Comparison of ENCODE assay signal across 9 cellular contexts in the genomic region with DNA sequence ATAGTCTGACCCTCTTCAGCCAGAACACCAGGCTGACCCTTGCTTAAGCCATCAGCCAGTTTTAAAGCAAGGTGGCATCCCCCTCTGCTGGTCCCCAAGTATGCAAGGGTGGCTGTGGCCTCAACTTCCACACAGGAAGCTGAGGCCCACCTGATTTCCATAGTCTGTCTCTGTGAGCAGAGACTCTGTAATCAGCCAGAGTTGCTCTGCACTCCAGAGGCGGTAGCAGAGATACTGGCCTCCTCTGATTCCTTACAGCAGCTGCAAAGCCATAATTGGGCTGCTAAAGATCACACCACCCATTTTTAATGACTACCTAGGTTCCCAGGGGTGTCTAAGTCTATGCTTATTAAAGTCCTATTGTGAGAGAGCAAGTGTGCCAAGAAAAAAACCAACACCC. TPM values are rescaled to one million over a fixed set of nuclear protein-coding genes. Genes with fewer than 3 reads are reported as not detected.
DNase-seq lines count a peak whose midpoint lies in the region; ATAC-seq, FAIRE-seq and TF ChIP-seq lines count a peak whose summit lies in the region.
"Had no signal": no experiment of that assay in that cellular context is flagged by ENCODE, and none has a peak within 500 bp of the region (broad histone marks: within the 10 kb centered on the region; RNA-seq: fewer than 3 reads in every experiment).

No MANE protein-coding gene starts in this region.

- peak overlapping the region; percentile 92 for H3K4me2 ChIP-seq in KMS-11

- no peak overlapping the region for H3K27ac ChIP-seq in CD8-positive, alpha-beta memory T cell (ENCODE audit: low read depth, low read length)
- H3K27ac ChIP-seq in KMS-11 = 0 out of 2 replicates have a peak overlapping the region, but pooled peaks have one; percentile 98

- CTCF ChIA-PET in CD8-positive, alpha-beta memory T cell (lab: Charles Lee) = interaction anchor here (1.3 to 1.4 kb wide), 2 partner anchors 19 to 26 kb away, joined by 3 to 5 read pairs; no protein-coding TSS in a partner anchor

- POLR2A ChIA-PET in CD8-positive, alpha-beta memory T cell (lab: Charles Lee) = interaction anchor here (0.7 to 5.4 kb wide), 3 partner anchors 10 to 59 kb away, joined by 3 to 45 read pairs (median 4); a partner anchor contains a TSS

- H3K27me3 Mint-ChIP-seq in CD8-positive, alpha-beta memory T cell = no peaks in the 10 kb centered on the region
- no peaks in the 10 kb centered on the region for H3K27me3 Mint-ChIP-seq in activated T-helper 17 cell treated with anti-CD3 and anti-CD28 coated beads, Interleukin-2, amount 50 U/mL, for 72 hours
- H3K27me3 Mint-ChIP-seq in naive B cell = no peaks in the 10 kb centered on the region

- peaks cover 27% of the 10 kb centered on the region for H3K36me3 ChIP-seq in CD8-positive, alpha-beta memory T cell (ENCODE audit: insufficient read depth, low read length)
- peaks cover 9% of the 10 kb centered on the region; the same call in 1 of the 2 replicates for H3K36me3 ChIP-seq in KMS-11 (ENCODE audit: insufficient read depth)

- no peak for ATAC-seq in activated T-helper 17 cell treated with anti-CD3 and anti-CD28 coated beads, Interleukin-2, amount 50 U/mL, for 72 hours (replicated peaks)
- no peak for ATAC-seq in naive B cell (ENCODE audit: low read depth in 2 of 2)

- no peak overlapping the region for H2AFZ ChIP-seq in KMS-11 (ENCODE audit: low read depth)

- H3K4me3 ChIP-seq in CD8-positive, alpha-beta memory T cell (ENCODE audit: low read length) = no peak overlapping the region
- no peak overlapping the region for H3K4me3 ChIP-seq in KMS-11 (IDR thresholded peaks at IDR 0.05; ENCODE audit: insufficient read depth, low read depth, low read length)

- H3K27me3 ChIP-seq in CD8-positive, alpha-beta memory T cell (ENCODE audit: insufficient read depth, low read length, poor library complexity, severe bottlenecking) = no peaks in the 10 kb centered on the region
- H3K27me3 ChIP-seq in KMS-11 (ENCODE audit: insufficient read depth, low read depth) = no peaks in the 10 kb centered on the region

- peak overlapping the region; percentile 79 to 99 (median 96) for H3K27ac Mint-ChIP-seq in CD8-positive, alpha-beta memory T cell
- peak overlapping the region; percentile 98 for H3K27ac Mint-ChIP-seq in activated T-helper 17 cell treated with anti-CD3 and anti-CD28 coated beads, Interleukin-2, amount 50 U/mL, for 72 hours
- peak overlapping the region in 4 of 6 donors; percentile 57 to 96 (median 70) for H3K27ac Mint-ChIP-seq in naive B cell

- no peak for TF ChIP-seq CTCF in KMS-11 (conservative IDR thresholded peaks at IDR 0.05; ENCODE audit: low read depth, low read length)

- no peak for DNase-seq in CD8-positive, alpha-beta memory T cell
- DNase-seq in naive B cell = no peak
- no peak for DNase-seq in NCI-H774 (lab: John Stamatoyannopoulos, UW)
- no peak for DNase-seq in H4 (ENCODE audit: low spot score)
- DNase-seq in frontal cortex (ENCODE audit: low spot score in 2 of 2) = no peak
- no peak for DNase-seq in NCI-H526 (lab: John Stamatoyannopoulos, UW)
- DNase-seq: head of caudate nucleus had no signal

- peak overlapping the region; percentile 48 to 93 (median 66) for H3K4me3 Mint-ChIP-seq in CD8-positive, alpha-beta memory T cell
- H3K4me3 Mint-ChIP-seq in activated T-helper 17 cell treated with anti-CD3 and anti-CD28 coated beads, Interleukin-2, amount 50 U/mL, for 72 hours = peak overlapping the region; percentile 94
- H3K4me3 Mint-ChIP-seq in naive B cell = peak overlapping the region in 7 of 8 donors; percentile 10 to 100 (median 95)

- H3K36me3 Mint-ChIP-seq in CD8-positive, alpha-beta memory T cell = peaks cover 6 to 59% (median 10%) of the 10 kb centered on the region in 3 donors
- H3K36me3 Mint-ChIP-seq in activated T-helper 17 cell treated with anti-CD3 and anti-CD28 coated beads, Interleukin-2, amount 50 U/mL, for 72 hours (ENCODE audit: low read depth) = peaks cover 90% of the 10 kb centered on the region
- H3K36me3 Mint-ChIP-seq in naive B cell = peaks cover 10 to 20% of the 10 kb centered on the region in 2 donors

- no peak overlapping the region for H3K9ac ChIP-seq in KMS-11

- peaks cover 53 to 65% (median 56%) of the 10 kb centered on the region in 3 donors for H3K4me1 Mint-ChIP-seq in CD8-positive, alpha-beta memory T cell
- peaks cover 30% of the 10 kb centered on the region for H3K4me1 Mint-ChIP-seq in activated T-helper 17 cell treated with anti-CD3 and anti-CD28 coated beads, Interleukin-2, amount 50 U/mL, for 72 hours
- H3K4me1 Mint-ChIP-seq in naive B cell = peaks cover 47 to 59% (median 47%) of the 10 kb centered on the region in 3 donors

- H4K20me1 ChIP-seq in KMS-11 (ENCODE audit: insufficient read depth) = no peaks in the 10 kb centered on the region; the same call in 1 of the 2 replicates

- peaks cover 78% of the 10 kb centered on the region for H3K79me2 ChIP-seq in KMS-11 (ENCODE audit: insufficient read depth, low read depth)

- peaks cover 40% of the 10 kb centered on the region for H3K4me1 ChIP-seq in CD8-positive, alpha-beta memory T cell (ENCODE audit: insufficient read depth, low read length)
- peaks cover 28% of the 10 kb centered on the region for H3K4me1 ChIP-seq in KMS-11 (ENCODE audit: low read depth, poor library complexity, severe bottlenecking)

- no peaks in the 10 kb centered on the region for H3K9me3 ChIP-seq in CD8-positive, alpha-beta memory T cell (ENCODE audit: low read length)

- no peaks in the 10 kb centered on the region for H3K9me3 Mint-ChIP-seq in CD8-positive, alpha-beta memory T cell
- H3K9me3 Mint-ChIP-seq in activated T-helper 17 cell treated with anti-CD3 and anti-CD28 coated beads, Interleukin-2, amount 50 U/mL, for 72 hours = no peaks in the 10 kb centered on the region
- no peaks in the 10 kb centered on the region for H3K9me3 Mint-ChIP-seq in naive B cell

- FAIRE-seq in frontal cortex (lab: Jason Lieb, UNC) = no peak

RNA-seq across cellular contexts. Expression of a gene that starts 1.8 kb away (rescaled TPM):
- total RNA-seq in CD8-positive, alpha-beta memory T cell = 100 to 1,000 TPM; 198 to 210 TPM
- 32.8 TPM for polyA plus RNA-seq in CD8-positive, alpha-beta memory T cell
- total RNA-seq in activated T-helper 17 cell treated with anti-CD3 and anti-CD28 coated beads, Interleukin-2, amount 50 U/mL, for 72 hours = 100 to 1,000 TPM in 1 of 2 donors, 10 to 100 TPM in 1; 73.7 to 129 TPM
- 10 to 100 TPM; 23.3 to 28.5 (median 25.7) TPM for polyA plus RNA-seq in naive B cell (ENCODE audit: low read depth in 6 of 6)
- 147 and 170 TPM in 2 replicates for total RNA-seq in H4 (2014; rRNA removed; shearing (Covaris generic))
- 15.1 TPM for total RNA-seq in frontal cortex

RNA-seq across cellular contexts. Expression of a gene that starts 2.2 kb away (rescaled TPM):
- 100 to 1,000 TPM; 185 to 188 TPM for total RNA-seq in CD8-positive, alpha-beta memory T cell
- polyA plus RNA-seq in CD8-positive, alpha-beta memory T cell = 176 TPM
- total RNA-seq in activated T-helper 17 cell treated with anti-CD3 and anti-CD28 coated beads, Interleukin-2, amount 50 U/mL, for 72 hours = 100 to 1,000 TPM in 1 of 2 donors, 10 to 100 TPM in 1; 96.1 to 138 TPM
- 100 to 1,000 TPM; 129 to 201 (median 182) TPM for polyA plus RNA-seq in naive B cell (ENCODE audit: low read depth in 6 of 6)
- 169 and 186 TPM in 2 replicates for total RNA-seq in H4 (2014; rRNA removed; shearing (Covaris generic))
- 68.5 TPM for total RNA-seq in frontal cortex

RNA-seq across cellular contexts. Expression of a gene that starts 32.0 kb away (rescaled TPM):
- 100 to 1,000 TPM; 238 to 258 TPM for total RNA-seq in CD8-positive, alpha-beta memory T cell
- polyA plus RNA-seq in CD8-positive, alpha-beta memory T cell = 821 TPM
- total RNA-seq in activated T-helper 17 cell treated with anti-CD3 and anti-CD28 coated beads, Interleukin-2, amount 50 U/mL, for 72 hours = 100 to 1,000 TPM; 223 to 410 TPM
- 100 to 1,000 TPM; 434 to 595 (median 483) TPM for polyA plus RNA-seq in naive B cell (ENCODE audit: low read depth in 6 of 6)
- total RNA-seq in H4 (2014; rRNA removed; shearing (Covaris generic)) = 495 and 596 TPM in 2 replicates
- total RNA-seq in frontal cortex = 15.1 TPM

RNA-seq across cellular contexts. Expression of a gene that starts 32.0 kb away (rescaled TPM):
- 10 to 100 TPM in 1 of 2 experiments, 1 to 10 TPM in 1; 8.4 to 11.4 TPM for total RNA-seq in CD8-positive, alpha-beta memory T cell
- 4.5 TPM for polyA plus RNA-seq in CD8-positive, alpha-beta memory T cell
- 1 to 10 TPM; 4.3 to 5.4 TPM for total RNA-seq in activated T-helper 17 cell treated with anti-CD3 and anti-CD28 coated beads, Interleukin-2, amount 50 U/mL, for 72 hours
- polyA plus RNA-seq in naive B cell (ENCODE audit: low read depth in 6 of 6) = 1 to 10 TPM; 2.3 to 6.3 (median 3.5) TPM
- total RNA-seq in H4 (2014; rRNA removed; shearing (Covaris generic)) = 3.5 and 4.8 TPM in 2 replicates
- 5.7 TPM for total RNA-seq in frontal cortex

RNA-seq across cellular contexts. Expression of a gene that starts 32.2 kb away (rescaled TPM):
- total RNA-seq in CD8-positive, alpha-beta memory T cell = 10 to 100 TPM; 58.7 to 66.6 TPM
- polyA plus RNA-seq in CD8-positive, alpha-beta memory T cell = 22.7 TPM
- total RNA-seq in activated T-helper 17 cell treated with anti-CD3 and anti-CD28 coated beads, Interleukin-2, amount 50 U/mL, for 72 hours = 10 to 100 TPM; 36.8 to 38.9 TPM
- polyA plus RNA-seq in naive B cell (ENCODE audit: low read depth in 6 of 6) = 10 to 100 TPM; 21.5 to 51.4 (median 24.5) TPM
- 30.5 and 32.6 TPM in 2 replicates for total RNA-seq in H4 (2014; rRNA removed; shearing (Covaris generic))
- 19.6 TPM for total RNA-seq in frontal cortex

Comparison
In these comparisons a context has a peak if more than half of its experiments do, and no peak if none do; other contexts are left out.
1. RNA of a gene that starts 32.0 kb away (total RNA-seq): 495 to 596 TPM in H4, 223 to 410 TPM in activated T-helper 17 cell treated with anti-CD3 and anti-CD28 coated beads, Interleukin-2, amount 50 U/mL, for 72 hours and 238 to 258 TPM in CD8-positive, alpha-beta memory T cell; 15.1 TPM in frontal cortex (single experiment); every median in the first group is over 10 times any median in the second.
2. Peak in every context shown above with its lines, with median percentiles within 50 percentile points of each other: H3K27ac Mint-ChIP-seq and H3K4me3 Mint-ChIP-seq.